Comparison of ENCODE assay signal across 16 cellular contexts in genomic region chr22:46390105-46390651, GRCh38. TPM values are rescaled to one million over a fixed set of nuclear protein-coding genes. Genes with fewer than 3 reads are reported as not detected.
DNase-seq lines count a peak whose midpoint lies in the region; TF ChIP-seq lines count a peak whose summit lies in the region.
"Had no signal": no experiment of that assay in that cellular context is flagged by ENCODE, and none has a peak within 500 bp of the region (broad histone marks: within the 10 kb centered on the region; RNA-seq: fewer than 3 reads in every experiment).

No MANE protein-coding gene starts in this region.

- peaks cover 8% of the 10 kb centered on the region; the same call in 1 of the 2 replicates for H3F3A ChIP-seq in PC-9 (ENCODE audit: insufficient read depth, low read depth)

- no peaks in the 10 kb centered on the region for H3K9me3 ChIP-seq in PC-9 (ENCODE audit: insufficient read depth, low read depth)
- peaks cover 0 to 2% of the 10 kb centered on the region in 2 donors for H3K9me3 ChIP-seq in neuronal stem cell (replicated peaks in 1 of 2; ENCODE audit: control insufficient read depth in 2 of 2, insufficient read depth in 1 of 2, low read depth in 1 of 2, low read length in 2 of 2)
- no peaks in the 10 kb centered on the region for H3K9me3 ChIP-seq in subcutaneous abdominal adipose tissue (ENCODE audit: control insufficient read depth in 5 of 5, low read length in 5 of 5)
- H3K9me3 ChIP-seq: right atrium auricular region had no signal

- H2AFZ ChIP-seq in PC-9 (no peak overlapping the region), neuronal stem cell (ENCODE audit: low read length) (no peak overlapping the region)

- H3K14ac ChIP-seq in neuronal stem cell (ENCODE audit: low read length) = peak overlapping the region; percentile 71

- no peak overlapping the region for H2BK15ac ChIP-seq in neuronal stem cell (ENCODE audit: low read length)

- H2BK5ac ChIP-seq in neuronal stem cell (ENCODE audit: low read length) = peak overlapping the region; percentile 11

- H2BK12ac ChIP-seq in neuronal stem cell (ENCODE audit: low read length) = peak overlapping the region; percentile 22

- no peak overlapping the region for H4K8ac ChIP-seq in neuronal stem cell (ENCODE audit: low read depth, low read length)

- no peaks in the 10 kb centered on the region for H4K20me1 ChIP-seq in PC-9 (ENCODE audit: insufficient read depth)

- H2BK120ac ChIP-seq in neuronal stem cell (ENCODE audit: low read depth, low read length) = no peak overlapping the region

- POLR2A ChIA-PET in PC-9 (lab: Charles Lee; ENCODE audit: unreplicated experiment) = no interaction called here

- H2AK5ac ChIP-seq in neuronal stem cell (ENCODE audit: low read depth, low read length) = peak overlapping the region; percentile 77

- H3K27me3 ChIP-seq in PC-9 (ENCODE audit: insufficient read depth, low read depth) = no peaks in the 10 kb centered on the region
- no peaks in the 10 kb centered on the region for H3K27me3 ChIP-seq in neuronal stem cell (ENCODE audit: control insufficient read depth in 3 of 3, insufficient read depth in 3 of 3, low read depth in 1 of 3, low read length in 3 of 3)
- peaks cover 0 to 8% (median 0%) of the 10 kb centered on the region in 5 donors for H3K27me3 ChIP-seq in subcutaneous abdominal adipose tissue (ENCODE audit: control insufficient read depth in 5 of 5, insufficient read depth in 4 of 5, low read length in 5 of 5)
- H3K27me3 ChIP-seq: right atrium auricular region had no signal

- WGBS in neuronal stem cell (ENCODE audit: extremely low coverage in 2 of 2, insufficient read length in 2 of 2, insufficient replicate concordance in 1 of 2), 2 donors = no CpG with 5 or more reads among the region's 20 CpGs

- no peaks in the 10 kb centered on the region for H3K79me2 ChIP-seq in PC-9 (ENCODE audit: low read depth)

- H3K4me1 ChIP-seq in PC-9 (replicated peaks; ENCODE audit: insufficient read depth) = 0 out of 2 replicates have a peak, but pooled peaks cover 3% of the 10 kb centered on the region
- H3K4me1 ChIP-seq in neuronal stem cell (ENCODE audit: control insufficient read depth in 2 of 2, insufficient read depth in 1 of 2, low read depth in 1 of 2, low read length in 2 of 2) = no peaks in the 10 kb centered on the region
- H3K4me1 ChIP-seq in subcutaneous abdominal adipose tissue (ENCODE audit: control insufficient read depth in 5 of 5, insufficient read depth in 5 of 5, low read length in 5 of 5) = peaks cover 0 to 12% (median 3%) of the 10 kb centered on the region in 5 donors

- no peak overlapping the region for H3K27ac ChIP-seq in PC-9
- no peak overlapping the region for H3K27ac ChIP-seq in coronary artery
- no peak overlapping the region for H3K27ac ChIP-seq in neuronal stem cell (replicated peaks; ENCODE audit: low read length)
- no peak overlapping the region for H3K27ac ChIP-seq in subcutaneous abdominal adipose tissue (ENCODE audit: low read depth, low read length)

- H3K9me2 ChIP-seq in PC-9 (ENCODE audit: insufficient read depth) = no peaks in the 10 kb centered on the region

- DNase-seq in PC-9 (no peak), coronary artery (ENCODE audit: low spot score) (no peak), neuronal stem cell (ENCODE audit: low spot score) (no peak), RKO (ENCODE audit: low spot score) (no peak), COLO668 (lab: John Stamatoyannopoulos, UW; ENCODE audit: unreplicated experiment) (no peak)
- DNase-seq in stimulated activated CD4-positive, alpha-beta T cell treated with anti-CD3 and anti-CD28 coated beads, Interleukin-2, amount 100 ng/mL, for 48 hours = no peak
- DNase-seq: activated CD8-positive, alpha-beta T cell treated with anti-CD3 and anti-CD28 coated beads, Interleukin-2, amount 10 ng/mL, durations not matched to agents 7 days and 5 days; activated naive CD4-positive, alpha-beta T cell treated with Interleukin-2 at 50 U/mL for 16 hours; activated T-cell treated with anti-CD3 and anti-CD28 coated beads, Interleukin-2, amount 50 U/mL, for 1 hour; COR-L47; left colon; NCI-H1105; NCI-H446 treated with DMSO at 0.1 percent for 48 hours; NK-92 treated with Interleukin-12 subunit alpha and Interleukin-12 subunit beta, amount 100 ng/mL, for 24 hours had no signal

- peak overlapping the region; percentile 55 for H3K4me2 ChIP-seq in PC-9
- H3K4me2 ChIP-seq in neuronal stem cell (ENCODE audit: insufficient read depth, low read length, poor library complexity, severe bottlenecking) = no peak overlapping the region

- CTCF ChIA-PET in PC-9 (lab: Charles Lee) = no interaction called here

- H3K4me3 ChIP-seq in PC-9 = no peak overlapping the region
- H3K4me3 ChIP-seq in coronary artery = peak overlapping the region; percentile 34
- H3K4me3 ChIP-seq in neuronal stem cell (ENCODE audit: low read length in 2 of 2) = no peak overlapping the region
- H3K4me3 ChIP-seq in subcutaneous abdominal adipose tissue (ENCODE audit: low read depth in 1 of 5, low read length in 5 of 5) = peak overlapping the region in 3 of 5 donors; percentile 23 to 48 (median 38)

- no peak overlapping the region for H3K4ac ChIP-seq in neuronal stem cell (ENCODE audit: low read length)

- no peak for TF ChIP-seq CTCF in PC-9 (conservative IDR thresholded peaks at IDR 0.05)
- TF ChIP-seq CTCF in coronary artery (IDR thresholded peaks at IDR 0.05) = no peak

- H3K79me1 ChIP-seq in neuronal stem cell (ENCODE audit: low read depth, low read length) = no peaks in the 10 kb centered on the region

- H4K91ac ChIP-seq in neuronal stem cell (ENCODE audit: low read depth, low read length, poor library complexity) = no peak overlapping the region

- H3K36me3 ChIP-seq in PC-9 (ENCODE audit: low read depth) (no peaks in the 10 kb centered on the region), neuronal stem cell (replicated peaks in 1 of 2; ENCODE audit: control insufficient read depth in 2 of 2, insufficient read depth in 2 of 2, low read length in 2 of 2) (peaks cover 2 to 31% of the 10 kb centered on the region in 2 donors), subcutaneous abdominal adipose tissue (ENCODE audit: control insufficient read depth in 5 of 5, insufficient read depth in 5 of 5, low read length in 5 of 5) (no peaks in the 10 kb centered on the region)
- H3K36me3 ChIP-seq: right atrium auricular region had no signal

- H3K18ac ChIP-seq in neuronal stem cell (ENCODE audit: low read length) = peak overlapping the region; percentile 36

- H3K23ac ChIP-seq in neuronal stem cell (ENCODE audit: low read depth, low read length, poor library complexity) = peak overlapping the region; percentile 18

- BruUV-seq in PC-9 (replicated peaks; lab: Mats Ljungman, UMichigan) = no TSS peak

- intact Hi-C loops in PC-9 (cut with micrococcal nuclease; ENCODE audit: unreplicated experiment) = no loop called here

- H3K9ac ChIP-seq in neuronal stem cell (ENCODE audit: low read depth, low read length, poor library complexity) = no peak overlapping the region
- peak overlapping the region in 2 of 5 donors; percentile 0 to 48 for H3K9ac ChIP-seq in subcutaneous abdominal adipose tissue (ENCODE audit: low read length in 5 of 5)

RNA-seq across cellular contexts. Expression of gene TRMU, which starts 54.7 kb away (rescaled TPM):
- total RNA-seq in PC-9 (2021) = 51.5 and 58.2 TPM in 2 replicates
- 30.9 TPM for polyA plus RNA-seq in neuronal stem cell (2013, experiment 1 of 2)
- polyA plus RNA-seq in neuronal stem cell (2013, experiment 2 of 2) = 33.3 TPM

Comparison
In these comparisons a context has a peak if more than half of its experiments do, and no peak if none do; other contexts are left out.
1. H3K4me3 ChIP-seq: peak in coronary artery (single experiment) and subcutaneous abdominal adipose tissue (3 of 5); none in PC-9 (single experiment) and neuronal stem cell (0 of 2).